Comparison of ENCODE assay signal across 8 cellular contexts in genomic region chr18:47163241-47163640, GRCh38. TPM values are rescaled to one million over a fixed set of nuclear protein-coding genes. Genes with fewer than 3 reads are reported as not detected.
DNase-seq lines count a peak whose midpoint lies in the region; ATAC-seq and TF ChIP-seq lines count a peak whose summit lies in the region.

No MANE protein-coding gene starts in this region.

- CTCF ChIA-PET in CD8-positive, alpha-beta T cell (lab: Charles Lee): no interaction called here

- DNase-seq in CD8-positive, alpha-beta T cell: no peak
- DNase-seq in cardiac fibroblast (ENCODE audit: low read depth in 2 of 2) (peak; percentile 64 to 94), tibial nerve (ENCODE audit: low spot score in 2 of 2) (no peak), esophagus muscularis mucosa (ENCODE audit: extremely low spot score) (no peak), SHP77 treated with DMSO at 0.1 percent for 48 hours (lab: John Stamatoyannopoulos, UW) (no peak), C1 segment of cervical spinal cord (lab: John Stamatoyannopoulos, UW) (no peak)

- peaks cover 36% of the 10 kb centered on the region for H3K4me1 Mint-ChIP-seq in CD8-positive, alpha-beta T cell (ENCODE audit: low read depth)

- H3K36me3 Mint-ChIP-seq in CD8-positive, alpha-beta T cell: peaks cover 21% of the 10 kb centered on the region

- intact Hi-C loops in CD8-positive, alpha-beta T cell (cut with DNase I, micrococcal nuclease): no loop called here
- intact Hi-C loops in esophagus muscularis mucosa (cut with DNase I): no loop called here

- TF ChIP-seq EP300 in tibial nerve (IDR thresholded peaks at IDR 0.05): no peak
- TF ChIP-seq EP300 in esophagus muscularis mucosa (IDR thresholded peaks at IDR 0.05): no peak

- no peak overlapping the region for H3K4me3 ChIP-seq in CD8-positive, alpha-beta T cell (ENCODE audit: low read depth, low read length)
- H3K4me3 ChIP-seq in cardiac fibroblast (replicated peaks in 1 of 2; ENCODE audit: low read depth in 2 of 2, low read length in 2 of 2): no peak overlapping the region
- no peak overlapping the region for H3K4me3 ChIP-seq in tibial nerve
- H3K4me3 ChIP-seq in esophagus muscularis mucosa: no peak overlapping the region

- H3K9me3 Mint-ChIP-seq in CD8-positive, alpha-beta T cell: no peaks in the 10 kb centered on the region

- TF ChIP-seq POLR2A in tibial nerve (IDR thresholded peaks at IDR 0.05): no peak
- TF ChIP-seq POLR2A in esophagus muscularis mucosa (IDR thresholded peaks at IDR 0.05; ENCODE audit: low read depth): no peak

- 73 to 78% methylated on average over 5 of the region's 5 CpGs for WGBS in tibial nerve, 2 donors
- WGBS in esophagus muscularis mucosa: 80% methylated on average over 5 of the region's 5 CpGs

- H3K4me3 Mint-ChIP-seq in CD8-positive, alpha-beta T cell: no peak overlapping the region

- TF ChIP-seq CTCF in CD8-positive, alpha-beta T cell (IDR thresholded peaks at IDR 0.05): no peak
- TF ChIP-seq CTCF in cardiac fibroblast (IDR thresholded peaks at IDR 0.05; ENCODE audit: low read depth, low read length) (no peak), tibial nerve (IDR thresholded peaks at IDR 0.05) (no peak), esophagus muscularis mucosa (IDR thresholded peaks at IDR 0.05) (no peak)

- no peaks in the 10 kb centered on the region for H3K9me3 ChIP-seq in CD8-positive, alpha-beta T cell (ENCODE audit: low read length)
- H3K9me3 ChIP-seq in tibial nerve (no peaks in the 10 kb centered on the region), esophagus muscularis mucosa (no peaks in the 10 kb centered on the region)

- no peaks in the 10 kb centered on the region for H3K27me3 Mint-ChIP-seq in CD8-positive, alpha-beta T cell (ENCODE audit: low read depth)

- H3K27ac ChIP-seq in CD8-positive, alpha-beta T cell (ENCODE audit: low read depth, low read length): no peak overlapping the region
- H3K27ac ChIP-seq in tibial nerve (no peak overlapping the region), esophagus muscularis mucosa (replicated peaks in 1 of 4) (no peak overlapping the region)

- no peak overlapping the region for H3K27ac Mint-ChIP-seq in CD8-positive, alpha-beta T cell

- H3K36me3 ChIP-seq in CD8-positive, alpha-beta T cell (ENCODE audit: insufficient read depth, low read length): no peaks in the 10 kb centered on the region
- H3K36me3 ChIP-seq in tibial nerve (no peaks in the 10 kb centered on the region), esophagus muscularis mucosa (no peaks in the 10 kb centered on the region)

- ATAC-seq in CD8-positive, alpha-beta T cell: peak; percentile 17
- ATAC-seq in GM19438 (IDR thresholded peaks at IDR 0.05; ENCODE audit: low read depth, unreplicated experiment) (peak; percentile 77), HG03135 (IDR thresholded peaks at IDR 0.05; ENCODE audit: unreplicated experiment) (peak; percentile 83)

- no peaks in the 10 kb centered on the region for H3K27me3 ChIP-seq in CD8-positive, alpha-beta T cell (ENCODE audit: insufficient read depth, low read length)
- H3K27me3 ChIP-seq in tibial nerve (no peaks in the 10 kb centered on the region), esophagus muscularis mucosa (no peaks in the 10 kb centered on the region)

- no peaks in the 10 kb centered on the region for H3K4me1 ChIP-seq in CD8-positive, alpha-beta T cell (ENCODE audit: insufficient read depth, low read length)
- peaks cover 0 to 26% (median 0%) of the 10 kb centered on the region in 4 donors for H3K4me1 ChIP-seq in tibial nerve
- H3K4me1 ChIP-seq in esophagus muscularis mucosa: peaks cover 0 to 16% (median 7%) of the 10 kb centered on the region in 4 donors

- POLR2A ChIA-PET in CD8-positive, alpha-beta T cell (lab: Charles Lee): no interaction called here

RNA-seq across cellular contexts. Expression of gene IER3IP1, which starts 12.9 kb away (rescaled TPM):
- total RNA-seq in CD8-positive, alpha-beta T cell: 1 to 10 TPM; 2.5 to 2.8 TPM
- total RNA-seq in tibial nerve: 1 to 10 TPM; 7.5 to 8.7 (median 8.0) TPM
- 1 to 10 TPM; 7.0 to 9.1 (median 7.5) TPM for total RNA-seq in esophagus muscularis mucosa

RNA-seq across cellular contexts. Expression of gene HDHD2, which starts 12.9 kb away (rescaled TPM):
- 1 to 10 TPM; 6.6 to 6.8 TPM for total RNA-seq in CD8-positive, alpha-beta T cell
- total RNA-seq in tibial nerve: 10 to 100 TPM; 16.5 to 44.4 (median 29.6) TPM
- 10 to 100 TPM; 13.8 to 21.7 (median 19.0) TPM for total RNA-seq in esophagus muscularis mucosa

Comparison
In these comparisons a context has a peak if more than half of its experiments do, and no peak if none do; other contexts are left out.
1. ATAC-seq: peak in every context shown above with its lines; median percentile 83 in HG03135; 77 in GM19438; 17 in CD8-positive, alpha-beta T cell.
2. DNase-seq: peak in cardiac fibroblast (2 of 2); none in CD8-positive, alpha-beta T cell (0 of 7), tibial nerve (0 of 2), esophagus muscularis mucosa (single experiment), SHP77 treated with DMSO at 0.1 percent for 48 hours (single experiment) and C1 segment of cervical spinal cord (0 of 14).